ENCODE assay signal across 16 cellular contexts in genomic region chr18:50183556-50183955, GRCh38. TPM values are rescaled to one million over a fixed set of nuclear protein-coding genes. Genes with fewer than 3 reads are reported as not detected.
A peak's percentile ranks its signal among the peaks of the same experiment; 100 is the strongest.
DNase-seq lines count a peak whose midpoint lies in the region; ATAC-seq and TF ChIP-seq lines count a peak whose summit lies in the region.
"Had no signal": no experiment of that assay in that cellular context is flagged by ENCODE, and none has a peak within 500 bp of the region (broad histone marks: within the 10 kb centered on the region; RNA-seq: fewer than 3 reads in every experiment).

No MANE protein-coding gene starts in this region.

- H2AFZ ChIP-seq in fibroblast of lung (ENCODE audit: low read length) (no peak overlapping the region), OCI-LY7 (ENCODE audit: low read length) (no peak overlapping the region)

- BruUV-seq in A673 (replicated peaks; lab: Mats Ljungman, UMichigan): no TSS peak
- BruUV-seq in OCI-LY7 (replicated peaks; lab: Mats Ljungman, UMichigan): no TSS peak

- POLR2A ChIA-PET in A673 (lab: Charles Lee; ENCODE audit: low non-redundant PET) (no interaction called here), OCI-LY7 (lab: Charles Lee) (interaction anchor here (0.6 kb wide), 2 partner anchors 57 to 202 kb away, joined by 3 read pairs; no protein-coding TSS in a partner anchor)

- intact Hi-C loops in A673 (cut with micrococcal nuclease; ENCODE audit: unreplicated experiment): no loop called here
- intact Hi-C loops in OCI-LY7 (cut with micrococcal nuclease; ENCODE audit: unreplicated experiment): no loop called here

- no peaks in the 10 kb centered on the region for H3K9me2 ChIP-seq in OCI-LY7 (ENCODE audit: insufficient read depth, low read length)

- no peak for ATAC-seq in HG02870 (IDR thresholded peaks at IDR 0.05; ENCODE audit: unreplicated experiment)
- ATAC-seq in HG03571 (IDR thresholded peaks at IDR 0.05; ENCODE audit: unreplicated experiment): no peak
- no peak for ATAC-seq in GM18870 (IDR thresholded peaks at IDR 0.05; ENCODE audit: unreplicated experiment)
- ATAC-seq: left cardiac atrium; naive thymus-derived CD8-positive, alpha-beta T cell; stimulated activated naive CD8-positive, alpha-beta T cell treated with anti-CD3 and anti-CD28 coated beads, Interleukin-15, Interleukin-2, amounts not matched to agents 100 U/mL and 50 U/mL, for 24 hours had no signal

- CTCF ChIA-PET in A673 (lab: Charles Lee): no interaction called here
- CTCF ChIA-PET in OCI-LY7 (lab: Charles Lee; ENCODE audit: unreplicated experiment): interaction anchor here (0.5 kb wide), 1 partner anchor 31 kb away, joined by 3 read pairs; no protein-coding TSS in a partner anchor

- H4K20me1 ChIP-seq in fibroblast of lung (ENCODE audit: control insufficient read depth, extremely low read depth, insufficient read depth, low read length) (no peaks in the 10 kb centered on the region), OCI-LY7 (ENCODE audit: insufficient read depth, low read length) (no peaks in the 10 kb centered on the region)

- H3K36me3 ChIP-seq in A673 (ENCODE audit: insufficient read depth, low read length, poor library complexity, severe bottlenecking) (no peaks in the 10 kb centered on the region), fibroblast of lung (ENCODE audit: control insufficient read depth, insufficient read depth, low read length) (no peaks in the 10 kb centered on the region), OCI-LY7 (ENCODE audit: insufficient read depth, low read length) (no peaks in the 10 kb centered on the region)
- H3K36me3 ChIP-seq: Peyer's patch had no signal

- no peaks in the 10 kb centered on the region for H3K9me3 ChIP-seq in A673 (ENCODE audit: low read depth, low read length, poor library complexity, severe bottlenecking)
- H3K9me3 ChIP-seq in fibroblast of lung (ENCODE audit: control insufficient read depth, insufficient read depth, low read depth, low read length): no peaks in the 10 kb centered on the region
- no peaks in the 10 kb centered on the region for H3K9me3 ChIP-seq in OCI-LY7 (ENCODE audit: low read length)
- H3K9me3 ChIP-seq: Peyer's patch had no signal

- H3K27me3 ChIP-seq in A673 (replicated peaks; ENCODE audit: insufficient read depth, low read depth, low read length, poor library complexity): peaks cover 54% of the 10 kb centered on the region
- H3K27me3 ChIP-seq in fibroblast of lung (ENCODE audit: control insufficient read depth, insufficient read depth, low read length): no peaks in the 10 kb centered on the region
- H3K27me3 ChIP-seq: Peyer's patch had no signal

- H3K27ac ChIP-seq in A673 (ENCODE audit: low read depth, low read length, poor library complexity, severe bottlenecking) (no peak overlapping the region), fibroblast of lung (ENCODE audit: insufficient read depth, low read length) (no peak overlapping the region), OCI-LY7 (ENCODE audit: low read depth, low read length, poor library complexity, severe bottlenecking) (no peak overlapping the region)
- H3K27ac ChIP-seq: Peyer's patch had no signal

- H3K4me1 ChIP-seq in A673 (ENCODE audit: insufficient read depth, low read length, poor library complexity, severe bottlenecking): no peaks in the 10 kb centered on the region
- no peaks in the 10 kb centered on the region for H3K4me1 ChIP-seq in fibroblast of lung (ENCODE audit: control insufficient read depth, extremely low read depth, insufficient read depth, low read length)
- H3K4me1 ChIP-seq in OCI-LY7 (ENCODE audit: insufficient read depth, low read length, poor library complexity, severe bottlenecking): no peaks in the 10 kb centered on the region
- H3K4me1 ChIP-seq: Peyer's patch had no signal

- H3K79me2 ChIP-seq in fibroblast of lung (ENCODE audit: control insufficient read depth, insufficient read depth, low read length): no peaks in the 10 kb centered on the region
- H3K79me2 ChIP-seq in OCI-LY7 (ENCODE audit: insufficient read depth, low read depth, low read length): no peaks in the 10 kb centered on the region

- no peak overlapping the region for H3K9ac ChIP-seq in fibroblast of lung (ENCODE audit: insufficient read depth, low read length)

- TF ChIP-seq CTCF in A673 (conservative IDR thresholded peaks at IDR 0.05; ENCODE audit: low read depth, low read length) (no peak), fibroblast of lung (conservative IDR thresholded peaks at IDR 0.05 in 1 of 2, IDR thresholded peaks at IDR 0.05 in 1 of 2; ENCODE audit: low read depth in 1 of 2, low read length in 2 of 2) (no peak), OCI-LY7 (conservative IDR thresholded peaks at IDR 0.05; ENCODE audit: low read length) (no peak)

- peak; percentile 33 for DNase-seq in A673 (ENCODE audit: low spot score)
- peak; percentile 48 for DNase-seq in HCEC 1CT
- peak; percentile 46 for DNase-seq in RPMI7951 (ENCODE audit: low read depth)
- DNase-seq in fibroblast of lung (ENCODE audit: low read depth in 2 of 2): peak; percentile 5 to 83
- no peak for DNase-seq in OCI-LY7 (ENCODE audit: low spot score)
- DNase-seq: AML-193; left cardiac atrium; naive thymus-derived CD8-positive, alpha-beta T cell; Peyer's patch; retina; stimulated activated CD4-positive, alpha-beta T cell treated with anti-CD3 and anti-CD28 coated beads, Interleukin-4, amount 100 ng/mL, for 1 hour; stimulated activated naive CD8-positive, alpha-beta T cell treated with anti-CD3 and anti-CD28 coated beads, Interleukin-15, Interleukin-2, amounts not matched to agents 100 U/mL and 50 U/mL, for 24 hours had no signal

- H3K4me2 ChIP-seq in fibroblast of lung (ENCODE audit: extremely low read depth, insufficient read depth, low read length): no peak overlapping the region
- no peak overlapping the region for H3K4me2 ChIP-seq in OCI-LY7 (ENCODE audit: low read length)

- no peak overlapping the region for H3K4me3 ChIP-seq in A673 (ENCODE audit: low read depth, low read length, poor library complexity, severe bottlenecking)
- no peak overlapping the region for H3K4me3 ChIP-seq in fibroblast of lung (replicated peaks in 1 of 4; ENCODE audit: control extremely low read depth in 1 of 4, insufficient read depth in 1 of 4, low read depth in 3 of 4, low read length in 4 of 4)
- no peak overlapping the region for H3K4me3 ChIP-seq in OCI-LY7 (ENCODE audit: low read depth, low read length, poor library complexity, severe bottlenecking)
- H3K4me3 ChIP-seq: Peyer's patch had no signal

RNA-seq across cellular contexts. Expression of gene MYO5B, which starts 11.4 kb away (rescaled TPM):
- total RNA-seq in A673 (2021) (0.30 TPM in 1 of 2 replicates, not detected in the other), fibroblast of lung (under 0.01 TPM in 2 replicates), OCI-LY7 (2022) (not detected in 2 replicates)
- under 0.01 and 0.36 TPM in 2 replicates for total RNA-seq in RPMI7951 (2014; rRNA removed; shearing (Covaris generic))
- 0.06 and 0.24 TPM in 2 replicates for polyA plus RNA-seq in fibroblast of lung
- polyA plus RNA-seq in fibroblast of lung (2012): 0.01 and 0.13 TPM in 2 replicates
- not detected in 2 replicates for polyA minus RNA-seq in fibroblast of lung (ENCODE audit: low replicate concordance)
- total RNA-seq in OCI-LY7 (2014; rRNA removed; shearing (Covaris generic)): not detected in 2 replicates
- total RNA-seq: G401; naive thymus-derived CD8-positive, alpha-beta T cell had no signal
